Comparison of ENCODE assay signal across 8 cellular contexts in genomic region chr22:50246242-50247175, GRCh38. TPM values are rescaled to one million over a fixed set of nuclear protein-coding genes. Genes with fewer than 3 reads are reported as not detected.
DNase-seq lines count a peak whose midpoint lies in the region; ATAC-seq, FAIRE-seq and TF ChIP-seq lines count a peak whose summit lies in the region.

No MANE protein-coding gene starts in this region.

- peak overlapping the region; percentile 100 for H3K4me2 ChIP-seq in MM.1S (ENCODE audit: low read depth, low read length)

- H3K79me2 ChIP-seq in MM.1S (ENCODE audit: low read length) = peaks cover 71% of the 10 kb centered on the region

- H3K9me3 Mint-ChIP-seq in progenitor cell of endocrine pancreas (ENCODE audit: low read depth) = no peaks in the 10 kb centered on the region

- H4K20me1 ChIP-seq in MM.1S (ENCODE audit: insufficient read depth, low read length) = no peaks in the 10 kb centered on the region

- TF ChIP-seq EP300 in gastroesophageal sphincter (IDR thresholded peaks at IDR 0.05) = no peak

- H2AFZ ChIP-seq in MM.1S (ENCODE audit: low read length) = no peak overlapping the region

- WGBS in small intestine, 3 donors = 84 to 88% (median 87%) methylated on average over 20 of the region's 20 CpGs
- 62 to 77% methylated on average over 6 to 7 of the region's 20 CpGs for WGBS in gastroesophageal sphincter (ENCODE audit: low coverage in 1 of 2), 2 donors

- H3K4me3 ChIP-seq in MM.1S (ENCODE audit: low read length) (peak overlapping the region; percentile 81), coronary artery (peak overlapping the region; percentile 98), small intestine (ENCODE audit: low read depth in 1 of 2, low read length in 2 of 2) (peak overlapping the region in 1 of 2 donors; percentile 90), gastroesophageal sphincter (peak overlapping the region in 1 of 2 donors; percentile 92)

- no peaks in the 10 kb centered on the region for H3K27me3 Mint-ChIP-seq in progenitor cell of endocrine pancreas

- no peak for TF ChIP-seq POLR2A in gastroesophageal sphincter (IDR thresholded peaks at IDR 0.05)

- H3K36me3 ChIP-seq in MM.1S (replicated peaks; ENCODE audit: insufficient read depth, low read length) (no peaks in the 10 kb centered on the region), small intestine (ENCODE audit: control insufficient read depth in 2 of 2, insufficient read depth in 2 of 2, low read length in 2 of 2) (no peaks in the 10 kb centered on the region), gastroesophageal sphincter (peaks cover 0 to 26% of the 10 kb centered on the region in 2 donors)

- H3F3A ChIP-seq in MM.1S (ENCODE audit: insufficient read depth, low read length) = peaks cover 46% of the 10 kb centered on the region

- no peak for FAIRE-seq in small intestine (lab: Jason Lieb, UNC)

- ATAC-seq in gastroesophageal sphincter = no peak

- H3K27ac Mint-ChIP-seq in progenitor cell of endocrine pancreas = no peak overlapping the region

- H3K27me3 ChIP-seq in MM.1S (replicated peaks; ENCODE audit: insufficient read depth, low read length) (no peaks in the 10 kb centered on the region), small intestine (ENCODE audit: control insufficient read depth in 2 of 2, insufficient read depth in 2 of 2, low read length in 2 of 2) (no peaks in the 10 kb centered on the region), gastroesophageal sphincter (no peaks in the 10 kb centered on the region)

- H3K9me3 ChIP-seq in MM.1S (replicated peaks; ENCODE audit: insufficient read depth, low read length) = no peaks in the 10 kb centered on the region
- H3K9me3 ChIP-seq in small intestine (ENCODE audit: control insufficient read depth, low read depth) = no peaks in the 10 kb centered on the region
- no peaks in the 10 kb centered on the region for H3K9me3 ChIP-seq in gastroesophageal sphincter

- peaks cover 26% of the 10 kb centered on the region for H3K4me1 Mint-ChIP-seq in progenitor cell of endocrine pancreas (ENCODE audit: low read depth)

- H3K4me1 ChIP-seq in MM.1S (ENCODE audit: low read length) (peaks cover 40% of the 10 kb centered on the region), small intestine (ENCODE audit: control insufficient read depth in 2 of 2, insufficient read depth in 1 of 2, low read depth in 1 of 2, low read length in 1 of 2) (peaks cover 12 to 15% of the 10 kb centered on the region in 2 donors), gastroesophageal sphincter (peaks cover 0 to 89% (median 47%) of the 10 kb centered on the region in 3 donors)

- peak; percentile 6 for DNase-seq in NCI-H2171 treated with DMSO at 0.1 percent for 48 hours (lab: John Stamatoyannopoulos, UW)
- DNase-seq in NCI-H2171 (lab: John Stamatoyannopoulos, UW) = no peak
- DNase-seq in MM.1S = no peak
- no peak for DNase-seq in coronary artery (ENCODE audit: low spot score)
- DNase-seq in progenitor cell of endocrine pancreas (ENCODE audit: low spot score, unreplicated experiment) = no peak
- DNase-seq in NCI-H146 (lab: John Stamatoyannopoulos, UW) = no peak
- DNase-seq in small intestine = no peak

- H3K36me3 Mint-ChIP-seq in progenitor cell of endocrine pancreas (ENCODE audit: insufficient read depth) = peaks cover 3% of the 10 kb centered on the region

- H3K9ac ChIP-seq in MM.1S (ENCODE audit: low read length) = no peak overlapping the region; the same call in 1 of the 2 replicates

- H3K27ac ChIP-seq in MM.1S (ENCODE audit: low read length) = peak overlapping the region; percentile 88; the same call in 1 of the 2 replicates
- H3K27ac ChIP-seq in coronary artery = no peak overlapping the region
- peak overlapping the region in 1 of 2 donors; percentile 6 for H3K27ac ChIP-seq in small intestine (ENCODE audit: low read depth in 1 of 2, low read length in 1 of 2)
- H3K27ac ChIP-seq in gastroesophageal sphincter = peak overlapping the region in 2 of 4 donors; percentile 95 to 96

- TF ChIP-seq CTCF in MM.1S (IDR thresholded peaks at IDR 0.05; ENCODE audit: low read length) (peak; percentile 13; the same call in 1 of the 2 replicates), coronary artery (IDR thresholded peaks at IDR 0.05) (no peak), progenitor cell of endocrine pancreas (IDR thresholded peaks at IDR 0.05; ENCODE audit: unreplicated experiment) (peak; percentile 35), gastroesophageal sphincter (IDR thresholded peaks at IDR 0.05) (no peak)

- H3K9me2 ChIP-seq in MM.1S (replicated peaks; ENCODE audit: insufficient read depth, low read length) = no peaks in the 10 kb centered on the region

- H3K4me3 Mint-ChIP-seq in progenitor cell of endocrine pancreas (ENCODE audit: low read depth) = peak overlapping the region; percentile 99

RNA-seq across cellular contexts. Expression of gene TUBGCP6, which starts 1.7 kb away (rescaled TPM):
- 62.0 and 70.9 TPM in 2 replicates for total RNA-seq in progenitor cell of endocrine pancreas
- 10 to 100 TPM; 23.0 to 55.5 (median 44.6) TPM for polyA plus RNA-seq in small intestine
- 10 to 100 TPM; 26.1 to 48.3 (median 37.4) TPM for total RNA-seq in gastroesophageal sphincter

RNA-seq across cellular contexts. Expression of gene HDAC10, which starts 4.6 kb away (rescaled TPM):
- 73.8 and 81.5 TPM in 2 replicates for total RNA-seq in progenitor cell of endocrine pancreas
- polyA plus RNA-seq in small intestine = 10 to 100 TPM; 15.9 to 27.6 (median 27.5) TPM
- total RNA-seq in gastroesophageal sphincter = 10 to 100 TPM in 3 of 4 donors, 1 to 10 TPM in 1; 9.4 to 24.7 (median 12.5) TPM

RNA-seq across cellular contexts. Expression of gene MAPK12, which starts 15.0 kb away (rescaled TPM):
- 53.7 and 54.6 TPM in 2 replicates for total RNA-seq in progenitor cell of endocrine pancreas
- 1 to 10 TPM in 2 of 3 donors, under 1 TPM in 1; 0.45 to 7.1 (median 3.5) TPM for polyA plus RNA-seq in small intestine
- 10 to 100 TPM; 10.1 to 18.4 (median 14.0) TPM for total RNA-seq in gastroesophageal sphincter

RNA-seq across cellular contexts. Expression of gene MAPK11, which starts 23.7 kb away (rescaled TPM):
- 2.3 and 2.7 TPM in 2 replicates for total RNA-seq in progenitor cell of endocrine pancreas
- polyA plus RNA-seq in small intestine = 1 to 10 TPM in 2 of 3 donors, not detected in 1; 2.4 to 7.9 TPM
- 10 to 100 TPM in 2 of 4 donors, 1 to 10 TPM in 2; 6.8 to 11.5 (median 10.4) TPM for total RNA-seq in gastroesophageal sphincter

RNA-seq across cellular contexts. Expression of gene SELENOO, which starts 45.7 kb away (rescaled TPM):
- total RNA-seq in progenitor cell of endocrine pancreas = 24.3 and 24.7 TPM in 2 replicates
- 10 to 100 TPM; 23.6 to 94.6 (median 90.8) TPM for polyA plus RNA-seq in small intestine
- 10 to 100 TPM; 19.9 to 42.6 (median 27.3) TPM for total RNA-seq in gastroesophageal sphincter

Comparison
In these comparisons a context has a peak if more than half of its experiments do, and no peak if none do; other contexts are left out.
1. CTCF ChIP-seq: peak in MM.1S (single experiment) and progenitor cell of endocrine pancreas (single experiment); none in coronary artery (single experiment) and gastroesophageal sphincter (0 of 4).